10 cellular contexts compared by ENCODE assay signal in the genomic region with DNA sequence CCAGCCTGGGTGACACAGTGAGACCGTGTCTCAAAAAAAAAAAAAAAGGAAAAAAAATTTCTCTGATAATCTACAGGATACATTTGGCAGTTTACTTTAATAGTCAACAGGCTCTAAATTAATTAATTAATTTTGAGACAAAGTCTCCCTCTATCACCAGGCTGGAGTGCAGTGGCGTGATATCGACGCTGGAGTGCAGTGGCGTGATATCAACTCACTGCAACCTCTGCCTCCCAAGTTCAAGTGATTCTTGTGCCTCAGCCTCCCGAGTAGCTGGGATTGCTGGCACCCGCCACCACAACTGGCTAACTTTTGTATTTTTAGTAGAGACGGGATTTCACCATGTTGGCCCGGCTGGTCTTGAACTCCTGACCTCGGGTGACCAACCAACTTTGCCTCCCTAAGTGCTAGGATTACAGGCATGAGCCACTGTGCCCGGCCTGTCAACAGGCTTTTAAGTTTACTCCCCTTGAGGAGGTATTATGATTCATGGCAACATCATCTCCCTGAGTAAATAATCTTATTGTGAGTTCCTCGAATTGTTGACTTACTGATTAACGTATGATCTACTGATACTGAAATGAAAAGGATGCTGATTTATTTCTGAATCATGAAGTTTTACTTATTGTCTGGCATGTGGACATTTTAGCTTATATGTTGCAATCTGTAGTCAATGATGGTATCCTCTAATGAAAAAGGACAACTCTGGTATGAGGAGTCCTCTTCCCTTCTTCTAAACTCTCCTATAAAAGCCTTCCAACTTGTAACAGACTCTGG. TPM values are rescaled to one million over a fixed set of nuclear protein-coding genes. Genes with fewer than 3 reads are reported as not detected.
DNase-seq lines count a peak whose midpoint lies in the region; ATAC-seq, FAIRE-seq and TF ChIP-seq lines count a peak whose summit lies in the region.
"Had no signal": no experiment of that assay in that cellular context is flagged by ENCODE, and none has a peak within 500 bp of the region (broad histone marks: within the 10 kb centered on the region; RNA-seq: fewer than 3 reads in every experiment).

No MANE protein-coding gene starts in this region.

- no peak for TF ChIP-seq POLR2A in GM12892 (IDR thresholded peaks at IDR 0.05; ENCODE audit: low read depth, low read length)

- H3K27me3 ChIP-seq in Karpas-422 (ENCODE audit: low read length): no peaks in the 10 kb centered on the region

- H4K20me1 ChIP-seq in Karpas-422 (ENCODE audit: insufficient read depth, low read depth, low read length): no peaks in the 10 kb centered on the region

- no peak overlapping the region for H2AFZ ChIP-seq in Karpas-422 (ENCODE audit: low read length)

- no peak for TF ChIP-seq CTCF in epithelial cell of esophagus (IDR thresholded peaks at IDR 0.05; ENCODE audit: insufficient read depth, low read depth, low read length, missing control alignments)

- no peaks in the 10 kb centered on the region for H3K9me2 ChIP-seq in Karpas-422 (replicated peaks; ENCODE audit: insufficient read depth, low read length)

- H3K27ac ChIP-seq in Karpas-422 (ENCODE audit: low read length): no peak overlapping the region

- H3K4me3 ChIP-seq in epithelial cell of esophagus (ENCODE audit: low read length) (no peak overlapping the region), Karpas-422 (ENCODE audit: low read length) (no peak overlapping the region)

- no peak overlapping the region for H3K4me2 ChIP-seq in Karpas-422 (ENCODE audit: low read depth, low read length, poor library complexity, severe bottlenecking)

- H3K9ac ChIP-seq in Karpas-422 (ENCODE audit: low read length): no peak overlapping the region

- H3K36me3 ChIP-seq in Karpas-422 (ENCODE audit: insufficient read depth, low read length): no peaks in the 10 kb centered on the region

- DNase-seq in EL (peak; percentile 92), NCI-H460 (ENCODE audit: extremely low read depth, low read depth) (peak; percentile 75), epithelial cell of esophagus (ENCODE audit: low read depth) (peak; percentile 97), renal cortical epithelial cell (ENCODE audit: low read depth) (peak; percentile 96), GM12892 (ENCODE audit: insufficient read length) (no peak), Karpas-422 (no peak)
- DNase-seq: OCI-M1 had no signal

- FAIRE-seq in GM12892 (lab: Jason Lieb, UNC): no peak

- H3K4me1 ChIP-seq in Karpas-422 (ENCODE audit: low read length): peaks cover 11% of the 10 kb centered on the region

- H3K9me3 ChIP-seq in Karpas-422 (ENCODE audit: low read length): no peaks in the 10 kb centered on the region

- no peaks in the 10 kb centered on the region for H3K79me2 ChIP-seq in Karpas-422 (ENCODE audit: low read length)

- no peak for ATAC-seq in GM18909 (IDR thresholded peaks at IDR 0.05; ENCODE audit: poor library complexity, unreplicated experiment)
- ATAC-seq: stimulated activated memory B cell treated with anti-CD40 and anti-IgM and Interleukin-4, amounts not matched to agents 10 μg/mL and 1 μg/mL and 100 μg/mL, for 72 hours; WTC11 had no signal

RNA-seq across cellular contexts. Expression of a gene that starts 21.3 kb away (rescaled TPM):
- 11.5 and 18.2 TPM in 2 replicates for total RNA-seq in NCI-H460 (2014; rRNA removed; shearing (Covaris generic))
- polyA plus RNA-seq in NCI-H460 (2014; cell fraction: nucleus; rRNA removed): 10.0 and 12.6 TPM in 2 replicates
- total RNA-seq in renal cortical epithelial cell: 7.3 and 15.9 TPM in 2 replicates
- polyA plus RNA-seq in GM12892 (2012; ENCODE audit: missing spikeins): 25.7 TPM
- 15.1 and 34.2 TPM in 2 replicates for total RNA-seq in Karpas-422 (2014; rRNA removed; shearing (Covaris generic); ENCODE audit: low replicate concordance)

RNA-seq across cellular contexts. Expression of a gene that starts 26.4 kb away (rescaled TPM):
- total RNA-seq in NCI-H460 (2014; rRNA removed; shearing (Covaris generic)): 7.2 and 7.5 TPM in 2 replicates
- polyA plus RNA-seq in NCI-H460 (2014; cell fraction: nucleus; rRNA removed): 33.5 and 35.1 TPM in 2 replicates
- 5.2 and 21.6 TPM in 2 replicates for total RNA-seq in renal cortical epithelial cell
- 9.2 TPM for polyA plus RNA-seq in GM12892 (2012; ENCODE audit: missing spikeins)
- 13.2 and 26.7 TPM in 2 replicates for total RNA-seq in Karpas-422 (2014; rRNA removed; shearing (Covaris generic); ENCODE audit: low replicate concordance)

Comparison
In these comparisons a context has a peak if more than half of its experiments do, and no peak if none do; other contexts are left out.
1. DNase-seq: peak in EL (single experiment), NCI-H460 (single experiment), epithelial cell of esophagus (single experiment) and renal cortical epithelial cell (single experiment); none in GM12892 (single experiment) and Karpas-422 (single experiment).